15 cellular contexts compared by ENCODE assay signal in genomic region chr1:160628799-160629263, GRCh38. TPM values are rescaled to one million over a fixed set of nuclear protein-coding genes. Genes with fewer than 3 reads are reported as not detected.
A peak's percentile ranks its signal among the peaks of the same experiment; 100 is the strongest.
DNase-seq lines count a peak whose midpoint lies in the region; ATAC-seq and TF ChIP-seq lines count a peak whose summit lies in the region.
"Had no signal": no experiment of that assay in that cellular context is flagged by ENCODE, and none has a peak within 500 bp of the region (broad histone marks: within the 10 kb centered on the region; RNA-seq: fewer than 3 reads in every experiment).

No MANE protein-coding gene starts in this region.

- no peaks in the 10 kb centered on the region for H3K27me3 Mint-ChIP-seq in activated CD4-positive, alpha-beta T cell treated with anti-CD3 and anti-CD28 coated beads for 36 hours
- H3K27me3 Mint-ChIP-seq in activated naive CD8-positive, alpha-beta T cell treated with anti-CD3 and anti-CD28 coated beads, Interleukin-2, amount 10 ng/mL, durations not matched to agents 7 days and 5 days = no peaks in the 10 kb centered on the region

- H3K9me3 Mint-ChIP-seq in activated CD4-positive, alpha-beta T cell treated with anti-CD3 and anti-CD28 coated beads for 36 hours (ENCODE audit: low read depth) = no peaks in the 10 kb centered on the region
- H3K9me3 Mint-ChIP-seq in activated naive CD8-positive, alpha-beta T cell treated with anti-CD3 and anti-CD28 coated beads, Interleukin-2, amount 10 ng/mL, durations not matched to agents 7 days and 5 days = no peaks in the 10 kb centered on the region

- H3K4me3 Mint-ChIP-seq in activated CD4-positive, alpha-beta T cell treated with anti-CD3 and anti-CD28 coated beads for 36 hours = peak overlapping the region; percentile 65
- peak overlapping the region; percentile 75 for H3K4me3 Mint-ChIP-seq in activated naive CD8-positive, alpha-beta T cell treated with anti-CD3 and anti-CD28 coated beads, Interleukin-2, amount 10 ng/mL, durations not matched to agents 7 days and 5 days

- TF ChIP-seq CTCF in Peyer's patch (IDR thresholded peaks at IDR 0.05) = no peak
- no peak for TF ChIP-seq CTCF in spleen (IDR thresholded peaks at IDR 0.05 in 8 of 11, conservative IDR thresholded peaks at IDR 0.05 in 3 of 11)

- intact Hi-C loops in activated CD4-positive, alpha-beta T cell treated with anti-CD3 and anti-CD28 coated beads for 36 hours (cut with DNase I, micrococcal nuclease) = loop anchor here in 1 of 2 experiments (1.0 to 5.0 kb wide), 4 partner anchors 9 to 367 kb away; partner anchors contain the start of genes DCAF8 and LY9
- intact Hi-C loops in spleen (cut with DNase I; ENCODE audit: low total_unique reads) = no loop called here

- H3K4me1 Mint-ChIP-seq in activated CD4-positive, alpha-beta T cell treated with anti-CD3 and anti-CD28 coated beads for 36 hours = peaks cover 97% of the 10 kb centered on the region
- peaks cover 87% of the 10 kb centered on the region for H3K4me1 Mint-ChIP-seq in activated naive CD8-positive, alpha-beta T cell treated with anti-CD3 and anti-CD28 coated beads, Interleukin-2, amount 10 ng/mL, durations not matched to agents 7 days and 5 days

- H3K4me1 ChIP-seq in Peyer's patch (peaks cover 0 to 9% (median 0%) of the 10 kb centered on the region in 4 donors), spleen (peaks cover 48 to 100% (median 85%) of the 10 kb centered on the region in 6 donors)

- H3K27ac ChIP-seq in Peyer's patch (peak overlapping the region; percentile 58 to 74 (median 66)), spleen (peak overlapping the region; percentile 28 to 79 (median 70))
- H3K27ac ChIP-seq: 22Rv1, coronary artery had no signal

- H3K4me3 ChIP-seq in Peyer's patch (no peak overlapping the region), spleen (no peak overlapping the region)
- H3K4me3 ChIP-seq: coronary artery had no signal

- CTCF ChIA-PET in activated CD4-positive, alpha-beta T cell treated with anti-CD3 and anti-CD28 coated beads for 36 hours (lab: Charles Lee) = interaction anchor here (1.3 to 4.6 kb wide), 10 partner anchors 9 to 56 kb away, joined by 3 to 48 read pairs (median 6); partner anchors contain the start of gene SLAMF1

- H3K36me3 ChIP-seq in Peyer's patch (no peaks in the 10 kb centered on the region), spleen (peaks cover 0 to 5% (median 0%) of the 10 kb centered on the region in 6 donors)

- H3K36me3 Mint-ChIP-seq in activated CD4-positive, alpha-beta T cell treated with anti-CD3 and anti-CD28 coated beads for 36 hours (ENCODE audit: low read depth) = peaks cover 88% of the 10 kb centered on the region
- H3K36me3 Mint-ChIP-seq in activated naive CD8-positive, alpha-beta T cell treated with anti-CD3 and anti-CD28 coated beads, Interleukin-2, amount 10 ng/mL, durations not matched to agents 7 days and 5 days = peaks cover 73% of the 10 kb centered on the region

- H3K27ac Mint-ChIP-seq in activated CD4-positive, alpha-beta T cell treated with anti-CD3 and anti-CD28 coated beads for 36 hours = peak overlapping the region; percentile 99
- peak overlapping the region; percentile 97 for H3K27ac Mint-ChIP-seq in activated naive CD8-positive, alpha-beta T cell treated with anti-CD3 and anti-CD28 coated beads, Interleukin-2, amount 10 ng/mL, durations not matched to agents 7 days and 5 days

- H3K27me3 ChIP-seq in Peyer's patch (no peaks in the 10 kb centered on the region), spleen (replicated peaks in 1 of 7) (no peaks in the 10 kb centered on the region)

- DNase-seq in activated CD4-positive, alpha-beta T cell treated with anti-CD3 and anti-CD28 coated beads for 36 hours = peak; percentile 47
- no peak for DNase-seq in activated CD4-positive, alpha-beta T cell treated with anti-CD3 and anti-CD28 coated beads for 4 hours
- DNase-seq in Peyer's patch = no peak
- no peak for DNase-seq in activated naive CD8-positive, alpha-beta T cell treated with anti-CD3 and anti-CD28 coated beads, Interleukin-2, amount 10 ng/mL, durations not matched to agents 7 days and 5 days
- DNase-seq in spleen = no peak
- DNase-seq in activated gamma-delta T cell treated with Interleukin-2 at 50 U/mL for 16 hours = no peak
- DNase-seq: NCI-H187, NCI-H524 had no signal

- 59 to 81% (median 73%) methylated on average over 8 of the region's 8 CpGs for WGBS in spleen, 5 donors

- ATAC-seq in activated CD4-positive, alpha-beta T cell treated with anti-CD3 and anti-CD28 coated beads for 36 hours = no peak
- peak; percentile 6 for ATAC-seq in activated naive CD8-positive, alpha-beta T cell treated with anti-CD3 and anti-CD28 coated beads, Interleukin-2, amount 10 ng/mL, durations not matched to agents 7 days and 5 days (ENCODE audit: low read depth)
- ATAC-seq in GM21529 (IDR thresholded peaks at IDR 0.05; ENCODE audit: unreplicated experiment) (no peak), GM18858 (IDR thresholded peaks at IDR 0.05; ENCODE audit: unreplicated experiment) (no peak)
- ATAC-seq: left lobe of liver, Panc1 had no signal

- no peaks in the 10 kb centered on the region for H3K9me3 ChIP-seq in Peyer's patch
- H3K9me3 ChIP-seq in spleen = no peaks in the 10 kb centered on the region

- POLR2A ChIA-PET in activated CD4-positive, alpha-beta T cell treated with anti-CD3 and anti-CD28 coated beads for 36 hours (lab: Charles Lee) = interaction anchor here (0.8 to 2.8 kb wide), 5 partner anchors 9 to 46 kb away, joined by 3 to 21 read pairs (median 10); partner anchors contain the start of gene SLAMF1
- POLR2A ChIA-PET in activated naive CD8-positive, alpha-beta T cell treated with anti-CD3 and anti-CD28 coated beads, Interleukin-2, amount 10 ng/mL, durations not matched to agents 7 days and 5 days (lab: Charles Lee) = interaction anchor here (0.9 to 3.3 kb wide), 7 partner anchors 9 to 83 kb away, joined by 3 to 22 read pairs (median 9); partner anchors contain the start of genes CD48 and SLAMF1

- TF ChIP-seq POLR2A in Peyer's patch (IDR thresholded peaks at IDR 0.05) = no peak
- no peak for TF ChIP-seq POLR2A in spleen (IDR thresholded peaks at IDR 0.05)

RNA-seq across cellular contexts. Expression of gene SLAMF1, which starts 18.0 kb away (rescaled TPM):
- 100 to 1,000 TPM; 103 to 108 TPM for total RNA-seq in activated CD4-positive, alpha-beta T cell treated with anti-CD3 and anti-CD28 coated beads for 36 hours
- total RNA-seq in Peyer's patch (1 to 10 TPM in 3 of 4 donors, not detected in 1; 2.5 to 9.1 (median 6.0) TPM), spleen (10 to 100 TPM in 6 of 7 donors, 1 to 10 TPM in 1; 7.4 to 18.3 (median 11.3) TPM)
- 10 to 100 TPM; 41.3 to 42.6 TPM for total RNA-seq in activated naive CD8-positive, alpha-beta T cell treated with anti-CD3 and anti-CD28 coated beads, Interleukin-2, amount 10 ng/mL, durations not matched to agents 7 days and 5 days
- 1 to 10 TPM; 2.8 to 3.9 (median 3.2) TPM for polyA plus RNA-seq in spleen
- total RNA-seq: myocyte had no signal

RNA-seq across cellular contexts. Expression of gene CD84, which starts 49.5 kb away (rescaled TPM):
- total RNA-seq in activated CD4-positive, alpha-beta T cell treated with anti-CD3 and anti-CD28 coated beads for 36 hours = 10 to 100 TPM; 14.8 to 17.8 TPM
- total RNA-seq in Peyer's patch = 10 to 100 TPM in 1 of 4 donors, 1 to 10 TPM in 3; 2.7 to 24.8 (median 5.2) TPM
- 10 to 100 TPM; 58.5 to 66.8 TPM for total RNA-seq in activated naive CD8-positive, alpha-beta T cell treated with anti-CD3 and anti-CD28 coated beads, Interleukin-2, amount 10 ng/mL, durations not matched to agents 7 days and 5 days
- 10 to 100 TPM; 50.3 to 76.1 (median 62.5) TPM for total RNA-seq in spleen
- polyA plus RNA-seq in spleen = 10 to 100 TPM in 1 of 3 donors, 1 to 10 TPM in 2; 4.7 to 10.9 (median 5.4) TPM
- total RNA-seq: myocyte had no signal
